In the genomic region with DNA sequence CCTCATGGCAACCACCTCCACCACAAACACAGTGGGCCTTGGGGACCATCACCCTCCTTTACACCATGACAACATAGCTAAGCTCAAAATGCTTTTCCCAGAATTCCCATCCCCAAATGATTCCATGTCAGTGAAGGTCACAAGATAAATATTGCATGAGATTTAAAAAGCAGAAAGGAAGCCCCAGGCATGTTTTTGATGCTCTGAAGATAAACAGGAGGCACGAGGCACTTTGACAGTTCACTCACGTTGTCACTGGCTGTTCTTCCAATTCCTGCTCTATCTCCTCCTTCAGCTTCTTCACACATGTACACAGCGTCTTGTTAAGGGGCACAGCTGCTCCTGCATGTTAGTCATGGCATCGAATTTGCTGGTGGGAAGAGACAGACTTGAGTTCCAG, we compare ENCODE assay signal across 29 cellular contexts.
"Had no signal": no experiment of that assay in that cellular context is flagged by ENCODE, and none has a peak within 500 bp of the region (broad histone marks: within the 10 kb centered on the region; RNA-seq: fewer than 3 reads in every experiment).

No MANE protein-coding gene starts in this region.

- ATAC-seq: effector memory CD8-positive, alpha-beta T cell; heart right ventricle; left cardiac atrium; left lung; mucosa of descending colon; natural killer cell treated with Interleukin-12 subunit alpha and Interleukin-12 subunit beta and Interleukin-15 and Interleukin-18, amount 100 ng/mL, for 72 hours; stimulated activated memory B cell treated with anti-CD40 and anti-IgM and Interleukin-4, amounts not matched to agents 10 μg/mL and 1 μg/mL and 100 μg/mL, for 72 hours had no signal

- FAIRE-seq: endometrium, islet of Langerhans, urothelium cell line had no signal

- H3K27ac Mint-ChIP-seq: effector memory CD8-positive, alpha-beta T cell; mesothelial cell of epicardium; naive B cell; natural killer cell treated with Interleukin-12 subunit alpha and Interleukin-12 subunit beta and Interleukin-15 and Interleukin-18, amount 100 ng/mL, for 72 hours; stimulated activated memory B cell treated with anti-CD40 and anti-IgM and Interleukin-4, amounts not matched to agents 10 μg/mL and 1 μg/mL and 100 μg/mL, for 72 hours; stimulated activated naive CD8-positive, alpha-beta T cell treated with anti-CD3 and anti-CD28 coated beads, Interleukin-15, Interleukin-2, amounts not matched to agents 100 ng/mL and 50 ng/mL, for 24 hours had no signal

- H3K27me3 Mint-ChIP-seq: natural killer cell treated with Interleukin-12 subunit alpha and Interleukin-12 subunit beta and Interleukin-15 and Interleukin-18, amount 100 ng/mL, for 72 hours; stimulated activated memory B cell treated with anti-CD40 and anti-IgM and Interleukin-4, amounts not matched to agents 10 μg/mL and 1 μg/mL and 100 μg/mL, for 72 hours had no signal

- H3K4me3 Mint-ChIP-seq: effector memory CD8-positive, alpha-beta T cell; mesothelial cell of epicardium; naive B cell; natural killer cell treated with Interleukin-12 subunit alpha and Interleukin-12 subunit beta and Interleukin-15 and Interleukin-18, amount 100 ng/mL, for 72 hours; stimulated activated memory B cell treated with anti-CD40 and anti-IgM and Interleukin-4, amounts not matched to agents 10 μg/mL and 1 μg/mL and 100 μg/mL, for 72 hours; stimulated activated naive CD8-positive, alpha-beta T cell treated with anti-CD3 and anti-CD28 coated beads, Interleukin-15, Interleukin-2, amounts not matched to agents 100 ng/mL and 50 ng/mL, for 24 hours had no signal

- H3K36me3 ChIP-seq: esophagus squamous epithelium, heart right ventricle, left lung, ovary, right atrium auricular region, sigmoid colon, spleen, thoracic aorta, tibial nerve, upper lobe of left lung had no signal

- H3K27ac ChIP-seq: esophagus squamous epithelium, heart right ventricle, left lung, ovary, right atrium auricular region, sigmoid colon, spleen, thoracic aorta, tibial nerve, upper lobe of left lung had no signal

- H3K27me3 ChIP-seq: esophagus squamous epithelium, left lung, ovary, right atrium auricular region, sigmoid colon, tibial nerve, upper lobe of left lung had no signal

- DNase-seq: cortex of kidney; effector memory CD8-positive, alpha-beta T cell; erythroblast; esophagus squamous epithelium; foreskin melanocyte; glutamatergic neuron; heart right ventricle; hippocampal formation; left cardiac atrium; left lung; mesenchymal stem cell; mucosa of descending colon; naive B cell; occipital lobe; ovary; sigmoid colon; spleen; stimulated activated CD4-positive, alpha-beta T cell treated with anti-CD3 and anti-CD28 coated beads, Interleukin-4, amount 100 ng/mL, for 4 hours; upper lobe of left lung had no signal

- H3K4me3 ChIP-seq: esophagus squamous epithelium, heart right ventricle, left lung, mucosa of descending colon, ovary, right atrium auricular region, sigmoid colon, spleen, thoracic aorta, tibial nerve, upper lobe of left lung had no signal

- H3K4me1 ChIP-seq: esophagus squamous epithelium, heart right ventricle, left lung, right atrium auricular region, spleen, tibial nerve had no signal

- H3K36me3 Mint-ChIP-seq: mesothelial cell of epicardium; naive B cell; natural killer cell treated with Interleukin-12 subunit alpha and Interleukin-12 subunit beta and Interleukin-15 and Interleukin-18, amount 100 ng/mL, for 72 hours; stimulated activated memory B cell treated with anti-CD40 and anti-IgM and Interleukin-4, amounts not matched to agents 10 μg/mL and 1 μg/mL and 100 μg/mL, for 72 hours had no signal

- H3K9me3 Mint-ChIP-seq: naive B cell; natural killer cell treated with Interleukin-12 subunit alpha and Interleukin-12 subunit beta and Interleukin-15 and Interleukin-18, amount 100 ng/mL, for 72 hours; stimulated activated memory B cell treated with anti-CD40 and anti-IgM and Interleukin-4, amounts not matched to agents 10 μg/mL and 1 μg/mL and 100 μg/mL, for 72 hours; stimulated activated naive CD8-positive, alpha-beta T cell treated with anti-CD3 and anti-CD28 coated beads, Interleukin-15, Interleukin-2, amounts not matched to agents 100 ng/mL and 50 ng/mL, for 24 hours had no signal

- H3K9me3 ChIP-seq: esophagus squamous epithelium, mucosa of descending colon, ovary, sigmoid colon, spleen, thoracic aorta, tibial nerve, upper lobe of left lung had no signal
